Comparison of ENCODE assay signal across 8 cellular contexts in the genomic region with DNA sequence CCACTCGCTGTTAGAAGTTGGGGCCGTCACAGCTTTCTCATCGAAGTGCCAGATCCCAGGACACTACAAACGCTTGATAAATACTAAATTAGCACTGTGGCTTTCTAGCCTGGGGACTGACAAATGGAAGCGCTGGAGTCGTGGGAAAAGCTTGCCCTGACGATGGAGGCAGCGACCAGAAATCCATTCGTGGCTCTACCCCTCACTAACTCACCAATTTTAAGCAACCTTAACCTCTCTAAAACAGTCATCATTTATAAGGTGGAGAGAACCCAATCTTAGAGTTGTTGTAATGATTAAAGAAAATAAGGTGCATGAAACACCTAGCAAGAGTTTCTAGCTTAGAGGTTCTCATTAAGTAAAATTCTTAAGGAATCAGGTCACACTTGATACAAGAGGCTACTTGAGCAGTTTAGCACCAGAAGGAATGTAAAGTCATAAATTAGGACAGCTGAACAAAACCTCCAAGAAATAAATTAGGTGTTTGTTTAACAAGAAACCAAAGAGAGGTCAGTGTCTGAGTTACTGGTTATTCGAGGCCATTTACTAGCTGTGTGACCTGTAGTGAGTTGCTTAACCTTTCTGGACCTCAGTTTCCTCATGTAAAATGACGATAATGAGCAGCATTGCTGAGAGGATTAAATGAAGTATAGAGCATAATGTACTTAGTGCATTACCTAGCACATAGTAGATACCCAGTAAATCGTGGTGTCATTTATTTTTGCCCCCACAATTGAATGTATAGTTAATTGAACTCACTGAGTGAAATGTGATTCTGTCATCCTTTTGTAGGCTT. TPM values are rescaled to one million over a fixed set of nuclear protein-coding genes. Genes with fewer than 3 reads are reported as not detected.
DNase-seq lines count a peak whose midpoint lies in the region; ATAC-seq, FAIRE-seq and TF ChIP-seq lines count a peak whose summit lies in the region.

No MANE protein-coding gene starts in this region.

- CTCF ChIA-PET in HEK293 (lab: Yijun Ruan, JAX): interaction anchor here (0.5 to 6.2 kb wide), 26 partner anchors 9 to 728 kb away, joined by 3 to 54 read pairs (median 4); no protein-coding TSS in a partner anchor

- peaks cover 32% of the 10 kb centered on the region for H3K79me2 ChIP-seq in hepatocyte

- H3K4me3 ChIP-seq in HEK293 (ENCODE audit: low read depth, low read length) (peak overlapping the region; percentile 83), WI38 (ENCODE audit: low read depth, low read length) (peak overlapping the region; percentile 70), hepatocyte (peak overlapping the region; percentile 56), small intestine (ENCODE audit: low read depth in 1 of 2, low read length in 2 of 2) (peak overlapping the region; percentile 93 to 99)

- POLR2A ChIA-PET in HEK293 (lab: Yijun Ruan, JAX): interaction anchor here (0.7 to 2.4 kb wide), 24 partner anchors 8 to 345 kb away, joined by 3 to 15 read pairs (median 3); a partner anchor contains a TSS

- DNase-seq in hepatocyte (ENCODE audit: low spot score): no peak
- no peak for DNase-seq in small intestine
- no peak for DNase-seq in activated CD8-positive, alpha-beta memory T cell treated with anti-CD3 and anti-CD28 coated beads, Interleukin-2, amount 50 U/mL, for 4 hours
- no peak for DNase-seq in activated effector memory CD4-positive, alpha-beta T cell treated with Interleukin-2 at 50 U/mL for 16 hours
- no peak for DNase-seq in cortex of kidney (lab: John Stamatoyannopoulos, UW)

- no peak for FAIRE-seq in small intestine (lab: Jason Lieb, UNC)

- peak overlapping the region; percentile 85 for H2AFZ ChIP-seq in hepatocyte

- TF ChIP-seq CTCF in HEK293 (tag by site-specific recombination; IDR thresholded peaks at IDR 0.05): no peak
- no peak for TF ChIP-seq CTCF in WI38 (IDR thresholded peaks at IDR 0.05; ENCODE audit: low read depth, low read length)
- TF ChIP-seq CTCF in hepatocyte (IDR thresholded peaks at IDR 0.05; ENCODE audit: poor library complexity): no peak

- peaks cover 3% of the 10 kb centered on the region for H4K20me1 ChIP-seq in hepatocyte (ENCODE audit: insufficient read depth, poor library complexity, severe bottlenecking)

- H3K4me2 ChIP-seq in hepatocyte: peak overlapping the region; percentile 86

- H3K4me1 ChIP-seq in HEK293 (ENCODE audit: control insufficient read depth, insufficient read depth, low read length): no peaks in the 10 kb centered on the region
- peaks cover 15% of the 10 kb centered on the region for H3K4me1 ChIP-seq in hepatocyte (ENCODE audit: insufficient read depth)
- peaks cover 0 to 2% of the 10 kb centered on the region in 2 donors for H3K4me1 ChIP-seq in small intestine (ENCODE audit: control insufficient read depth in 2 of 2, insufficient read depth in 1 of 2, low read depth in 1 of 2, low read length in 1 of 2)

- no peaks in the 10 kb centered on the region for H3K9me2 ChIP-seq in hepatocyte (replicated peaks; ENCODE audit: insufficient read depth)

- no peaks in the 10 kb centered on the region for H3K36me3 ChIP-seq in HEK293 (ENCODE audit: control insufficient read depth in 2 of 2, insufficient read depth in 1 of 2, low read length in 2 of 2)
- no peaks in the 10 kb centered on the region for H3K36me3 ChIP-seq in hepatocyte (replicated peaks; ENCODE audit: insufficient read depth, low read depth)
- no peaks in the 10 kb centered on the region for H3K36me3 ChIP-seq in small intestine (ENCODE audit: control insufficient read depth in 2 of 2, insufficient read depth in 2 of 2, low read length in 2 of 2)

- no peak for ATAC-seq in HG02870 (IDR thresholded peaks at IDR 0.05; ENCODE audit: unreplicated experiment)

- no peaks in the 10 kb centered on the region for H3K9me3 ChIP-seq in HEK293 (ENCODE audit: control insufficient read depth, insufficient read depth, low read depth, low read length)
- H3K9me3 ChIP-seq in hepatocyte (ENCODE audit: low read depth): no peaks in the 10 kb centered on the region
- no peaks in the 10 kb centered on the region for H3K9me3 ChIP-seq in small intestine (ENCODE audit: control insufficient read depth, low read depth)

- H3K27me3 ChIP-seq in hepatocyte: no peaks in the 10 kb centered on the region
- no peaks in the 10 kb centered on the region for H3K27me3 ChIP-seq in small intestine (ENCODE audit: control insufficient read depth in 2 of 2, insufficient read depth in 2 of 2, low read length in 2 of 2)

- WGBS in hepatocyte (ENCODE audit: low lambda C conversion rate, missing lambda C conversion rate): 20% methylated on average over 12 of the region's 12 CpGs
- WGBS in small intestine, 3 donors: 12 to 18% (median 18%) methylated on average over 12 of the region's 12 CpGs

- H3K27ac ChIP-seq in HEK293 (ENCODE audit: extremely low read depth, low read depth, low read length) (peak overlapping the region; percentile 97), hepatocyte (peak overlapping the region; percentile 95), small intestine (ENCODE audit: low read depth in 1 of 2, low read length in 1 of 2) (peak overlapping the region; percentile 99 to 100)

TF ChIP-seq in HEK293, 187 proteins besides CTCF, POLR2A, EP300 and RAD21:
- TF ChIP-seq OVOL3 (tag by site-specific recombination; IDR thresholded peaks at IDR 0.05) (no peak), ZNF335 (tag by site-specific recombination; conservative IDR thresholded peaks at IDR 0.05) (peak; percentile 67), ZNF341 (tag by site-specific recombination; IDR thresholded peaks at IDR 0.05; ENCODE audit: low read depth) (peak; percentile 35; the same call in 1 of the 2 replicates), ZNF664 (tag by site-specific recombination; IDR thresholded peaks at IDR 0.05) (peak; percentile 71; the same call in 1 of the 2 replicates), ZNF596 (tag by site-specific recombination; IDR thresholded peaks at IDR 0.05) (no peak), ZNF391 (tag by site-specific recombination; IDR thresholded peaks at IDR 0.05; ENCODE audit: borderline replicate concordance, low read depth) (0 out of 2 replicates have a peak, but pooled peaks have one; percentile 20), ZNF768 (tag by site-specific recombination; IDR thresholded peaks at IDR 0.05) (peak; percentile 88; the same call in 1 of the 2 replicates)

RNA-seq across cellular contexts. Expression of a gene that starts 0.8 kb away (rescaled TPM):
- 16.0 and 19.1 TPM in 2 replicates for total RNA-seq in hepatocyte
- polyA plus RNA-seq in hepatocyte (4.7 and 6.1 TPM in 2 replicates), small intestine (1 to 10 TPM; 2.7 to 6.0 (median 3.0) TPM)

RNA-seq across cellular contexts. Expression of a gene that starts 47.7 kb away (rescaled TPM):
- 10.0 and 12.2 TPM in 2 replicates for total RNA-seq in hepatocyte
- polyA plus RNA-seq in hepatocyte (4.6 and 4.8 TPM in 2 replicates), small intestine (1 to 10 TPM; 1.1 to 8.5 (median 1.3) TPM)
